Comparison of ENCODE assay signal across 1 cellular context in the genomic region with DNA sequence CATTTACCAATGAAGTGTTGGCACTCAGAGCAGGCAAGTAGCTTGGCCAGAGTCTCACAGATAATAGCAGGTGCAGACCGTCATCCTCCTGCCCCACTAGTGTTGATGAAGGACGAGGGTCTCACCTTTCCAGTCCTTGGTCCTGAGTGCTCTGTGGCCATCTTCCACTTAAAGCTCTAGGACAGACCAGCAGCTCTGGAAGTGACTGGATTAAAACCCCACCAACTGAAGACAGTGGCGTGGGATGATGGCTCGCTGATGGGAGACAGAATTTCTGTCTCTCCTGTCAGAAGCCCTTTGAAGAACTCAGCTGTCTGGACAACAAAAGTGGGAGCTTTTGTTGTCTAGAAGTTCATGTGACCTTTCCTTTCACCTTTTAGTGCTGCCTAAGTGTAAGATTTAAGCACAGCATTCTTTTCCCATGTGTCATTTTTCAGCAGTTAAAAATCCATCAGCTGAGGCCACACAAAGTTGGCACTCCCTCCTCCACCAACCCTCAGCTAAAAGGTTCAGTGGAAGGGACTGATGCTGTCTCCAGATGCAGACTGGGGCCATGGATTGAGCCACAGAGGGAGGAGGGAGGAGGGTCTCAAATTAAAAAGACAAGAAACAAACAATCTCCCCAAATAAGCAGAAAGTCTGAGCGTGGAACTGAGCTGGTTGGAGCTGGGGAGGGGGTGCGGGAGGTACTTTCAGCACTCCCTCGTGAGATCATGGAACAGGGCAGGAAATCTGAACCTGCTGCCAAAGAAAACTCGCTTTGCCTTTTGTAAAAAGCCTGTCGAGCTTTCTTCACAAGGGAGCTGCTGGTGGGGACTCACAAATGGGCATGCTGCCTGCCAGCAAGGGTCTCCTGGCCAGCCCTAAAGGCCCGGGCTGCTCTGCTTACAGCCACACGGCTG.
TF ChIP-seq lines count a peak whose summit lies in the region.

No MANE protein-coding gene starts in this region.

TF ChIP-seq in HepG2, 621 proteins besides CTCF, POLR2A, EP300 and RAD21 (continued from another document):
- TF ChIP-seq THYN1 (CRISPR knock-in tag; IDR thresholded peaks at IDR 0.05; ENCODE audit: borderline replicate concordance, low read depth) (no peak), TBL1XR1 (IDR thresholded peaks at IDR 0.05; ENCODE audit: borderline replicate concordance, low read length, partially characterized antibody) (no peak), SP5 (CRISPR knock-in tag; IDR thresholded peaks at IDR 0.05; ENCODE audit: borderline replicate concordance, low read depth) (no peak), ZNF7 (CRISPR knock-in tag; IDR thresholded peaks at IDR 0.05) (no peak), ZNF501 (CRISPR knock-in tag; IDR thresholded peaks at IDR 0.05) (no peak), ZNF557 (CRISPR knock-in tag; IDR thresholded peaks at IDR 0.05) (no peak), SETDB1 (CRISPR knock-in tag; IDR thresholded peaks at IDR 0.05; ENCODE audit: borderline replicate concordance) (no peak), IRX3 (CRISPR knock-in tag; IDR thresholded peaks at IDR 0.05; ENCODE audit: borderline replicate concordance, low read depth) (no peak), ZNF33A (CRISPR knock-in tag; IDR thresholded peaks at IDR 0.05; ENCODE audit: borderline replicate concordance) (no peak), ZNF879 (CRISPR knock-in tag; IDR thresholded peaks at IDR 0.05) (no peak), MEIS2 (CRISPR knock-in tag; IDR thresholded peaks at IDR 0.05) (no peak)
- TF ChIP-seq, protein P1, sequence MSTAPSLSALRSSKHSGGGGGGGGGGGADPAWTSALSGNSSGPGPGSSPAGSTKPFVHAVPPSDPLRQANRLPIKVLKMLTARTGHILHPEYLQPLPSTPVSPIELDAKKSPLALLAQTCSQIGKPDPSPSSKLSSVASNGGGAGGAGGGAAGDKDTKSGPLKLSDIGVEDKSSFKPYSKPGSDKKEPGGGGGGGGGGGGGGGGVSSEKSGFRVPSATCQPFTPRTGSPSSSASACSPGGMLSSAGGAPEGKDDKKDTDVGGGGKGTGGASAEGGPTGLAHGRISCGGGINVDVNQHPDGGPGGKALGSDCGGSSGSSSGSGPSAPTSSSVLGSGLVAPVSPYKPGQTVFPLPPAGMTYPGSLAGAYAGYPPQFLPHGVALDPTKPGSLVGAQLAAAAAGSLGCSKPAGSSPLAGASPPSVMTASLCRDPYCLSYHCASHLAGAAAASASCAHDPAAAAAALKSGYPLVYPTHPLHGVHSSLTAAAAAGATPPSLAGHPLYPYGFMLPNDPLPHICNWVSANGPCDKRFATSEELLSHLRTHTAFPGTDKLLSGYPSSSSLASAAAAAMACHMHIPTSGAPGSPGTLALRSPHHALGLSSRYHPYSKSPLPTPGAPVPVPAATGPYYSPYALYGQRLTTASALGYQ (CRISPR knock-in tag; IDR thresholded peaks at IDR 0.05), result no peak
